Comparison of ENCODE assay signal across 8 cellular contexts in the genomic region with DNA sequence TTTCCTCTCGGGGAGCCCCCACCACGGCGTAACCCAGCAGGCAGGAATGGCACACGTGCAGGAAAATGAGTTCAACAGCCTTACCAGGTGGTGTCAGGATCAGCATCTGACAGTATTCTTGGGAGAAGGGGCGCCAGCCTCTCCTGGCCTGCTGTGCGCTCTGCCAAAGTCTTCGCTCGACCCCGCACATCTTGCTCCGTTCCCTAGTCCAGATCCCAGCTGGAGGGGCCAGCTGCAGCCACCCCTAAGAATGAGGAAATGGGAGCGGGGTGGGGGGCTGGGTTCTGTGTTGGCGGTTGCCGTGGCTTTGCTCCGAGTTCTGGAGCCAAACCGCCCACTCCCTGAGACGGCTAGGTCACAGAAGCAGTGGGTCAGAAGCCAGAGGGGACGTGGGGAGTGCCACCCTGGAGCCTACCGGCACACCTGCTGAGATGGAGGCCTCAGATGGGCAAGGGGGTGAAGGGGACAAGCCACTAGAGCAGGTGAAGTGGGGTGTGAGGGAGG. TPM values are rescaled to one million over a fixed set of nuclear protein-coding genes. Genes with fewer than 3 reads are reported as not detected.
DNase-seq lines count a peak whose midpoint lies in the region; ATAC-seq and TF ChIP-seq lines count a peak whose summit lies in the region.

A gene (plus strand): TSS at position 328 of the 504 bp plus-strand sequence. CDS start 104 bp downstream, at position 432.

- H3K36me3 Mint-ChIP-seq in activated T-helper 2 cell treated with anti-CD3 and anti-CD28 coated beads, Interferon-gamma antibody, Interleukin-2, Interleukin-4, amounts not matched to agents 10 μg/mL and 5 μg/mL and 100 μg/mL, durations not matched to agents 14 hours and 24 hours and 36 hours (ENCODE audit: low read depth), result no peaks in the 10 kb centered on the region

- H3K4me1 ChIP-seq in iPS DF 6.9 (ENCODE audit: control insufficient read depth, insufficient read depth, low read length), result peaks cover 4% of the 10 kb centered on the region; the same call in 1 of the 2 replicates
- H3K4me1 ChIP-seq in smooth muscle cell (ENCODE audit: low read depth), result no peaks in the 10 kb centered on the region

- no peaks in the 10 kb centered on the region for H3K79me2 ChIP-seq in smooth muscle cell (ENCODE audit: low read depth)

- peak within 1 kb of the TSS; percentile 68 for H3K27ac Mint-ChIP-seq in activated T-helper 2 cell treated with anti-CD3 and anti-CD28 coated beads, Interferon-gamma antibody, Interleukin-2, Interleukin-4, amounts not matched to agents 10 μg/mL and 5 μg/mL and 100 μg/mL, durations not matched to agents 14 hours and 24 hours and 36 hours

- H3K36me3 ChIP-seq in iPS DF 6.9 (ENCODE audit: control insufficient read depth, insufficient read depth, low read length), result no peaks in the 10 kb centered on the region
- H3K36me3 ChIP-seq in smooth muscle cell (ENCODE audit: low read depth), result no peaks in the 10 kb centered on the region

- H3K9me3 Mint-ChIP-seq in activated T-helper 2 cell treated with anti-CD3 and anti-CD28 coated beads, Interferon-gamma antibody, Interleukin-2, Interleukin-4, amounts not matched to agents 10 μg/mL and 5 μg/mL and 100 μg/mL, durations not matched to agents 14 hours and 24 hours and 36 hours, result no peaks in the 10 kb centered on the region

- H3K27ac ChIP-seq in iPS DF 6.9 (ENCODE audit: low read length) (no peak within 1 kb of the TSS), smooth muscle cell (ENCODE audit: low read depth) (no peak within 1 kb of the TSS)

- ATAC-seq in HG03135 (IDR thresholded peaks at IDR 0.05; ENCODE audit: unreplicated experiment), result no peak

- no peaks in the 10 kb centered on the region for H3F3A ChIP-seq in smooth muscle cell (ENCODE audit: low read depth)

- no CpG with 5 or more reads among the region's 18 CpGs for WGBS in iPS DF 6.9 (ENCODE audit: insufficient coverage, insufficient read length)
- 66% methylated on average over 18 of the region's 18 CpGs for WGBS in smooth muscle cell (ENCODE audit: low lambda C conversion rate)

- H3K4me1 Mint-ChIP-seq in activated T-helper 2 cell treated with anti-CD3 and anti-CD28 coated beads, Interferon-gamma antibody, Interleukin-2, Interleukin-4, amounts not matched to agents 10 μg/mL and 5 μg/mL and 100 μg/mL, durations not matched to agents 14 hours and 24 hours and 36 hours (ENCODE audit: low read depth), result peaks cover 5% of the 10 kb centered on the region

- peak within 1 kb of the TSS; percentile 79 for H3K4me3 Mint-ChIP-seq in activated T-helper 2 cell treated with anti-CD3 and anti-CD28 coated beads, Interferon-gamma antibody, Interleukin-2, Interleukin-4, amounts not matched to agents 10 μg/mL and 5 μg/mL and 100 μg/mL, durations not matched to agents 14 hours and 24 hours and 36 hours (ENCODE audit: low read depth)

- intact Hi-C loops in activated T-helper 2 cell treated with anti-CD3 and anti-CD28 coated beads, Interferon-gamma antibody, Interleukin-2, Interleukin-4, amounts not matched to agents 10 μg/mL and 5 μg/mL and 100 μg/mL, durations not matched to agents 14 hours and 24 hours and 36 hours (cut with micrococcal nuclease), result no loop called here

- H4K20me1 ChIP-seq in smooth muscle cell (ENCODE audit: low read depth), result no peaks in the 10 kb centered on the region

- H3K4me2 ChIP-seq in smooth muscle cell, result peak within 1 kb of the TSS; percentile 84

- H3K9ac ChIP-seq in smooth muscle cell (ENCODE audit: low read depth), result peak within 1 kb of the TSS; percentile 30

- peak within 1 kb of the TSS; percentile 90 for H2AFZ ChIP-seq in smooth muscle cell (ENCODE audit: low read depth)

- peak within 1 kb of the TSS; percentile 40 for H3K4me3 ChIP-seq in HFF-Myc (replicated peaks; ENCODE audit: low read depth, low read length)
- H3K4me3 ChIP-seq in iPS DF 6.9 (ENCODE audit: low read length), result peak within 1 kb of the TSS; percentile 57; the same call in 1 of the 2 replicates
- H3K4me3 ChIP-seq in smooth muscle cell, result peak within 1 kb of the TSS; percentile 56

- TF ChIP-seq CTCF in HFF-Myc (IDR thresholded peaks at IDR 0.05; ENCODE audit: low read depth, low read length, missing control alignments) (no peak), smooth muscle cell (IDR thresholded peaks at IDR 0.05; ENCODE audit: borderline replicate concordance, insufficient read depth, poor library complexity, severe bottlenecking) (no peak)

- no peaks in the 10 kb centered on the region for H3K9me3 ChIP-seq in iPS DF 6.9 (ENCODE audit: control insufficient read depth, insufficient read depth, low read length)
- no peaks in the 10 kb centered on the region for H3K9me3 ChIP-seq in smooth muscle cell (replicated peaks; ENCODE audit: low read depth)

- no peak for DNase-seq in HFF-Myc (ENCODE audit: extremely low read depth, low read depth)
- no peak for DNase-seq in activated T-helper 2 cell treated with anti-CD3 and anti-CD28 coated beads, Interferon-gamma antibody, Interleukin-2, Interleukin-4, amounts not matched to agents 10 μg/mL and 5 μg/mL and 100 μg/mL, durations not matched to agents 14 hours and 24 hours and 36 hours (ENCODE audit: low spot score)
- DNase-seq in iPS DF 6.9 (ENCODE audit: low read depth, low spot score), result no peak
- DNase-seq in smooth muscle cell (lab: John Stamatoyannopoulos, UW; ENCODE audit: unreplicated experiment), result no peak
- DNase-seq in SIG-M5 treated with dmso at 0.1 percent for 504 hours (lab: John Stamatoyannopoulos, UW; ENCODE audit: unreplicated experiment), result no peak
- DNase-seq in kidney tubule cell (ENCODE audit: low spot score), result no peak
- DNase-seq in UCSD-AML1 (lab: John Stamatoyannopoulos, UW; ENCODE audit: unreplicated experiment), result no peak

- no peaks in the 10 kb centered on the region for H3K27me3 Mint-ChIP-seq in activated T-helper 2 cell treated with anti-CD3 and anti-CD28 coated beads, Interferon-gamma antibody, Interleukin-2, Interleukin-4, amounts not matched to agents 10 μg/mL and 5 μg/mL and 100 μg/mL, durations not matched to agents 14 hours and 24 hours and 36 hours (ENCODE audit: low read depth)

- H3K27me3 ChIP-seq in iPS DF 6.9 (ENCODE audit: control insufficient read depth, insufficient read depth, low read length) (no peaks in the 10 kb centered on the region; the same call in 1 of the 2 replicates), smooth muscle cell (ENCODE audit: low read depth) (no peaks in the 10 kb centered on the region)

RNA-seq across cellular contexts. Expression of the gene that starts here (rescaled TPM):
- total RNA-seq in activated T-helper 2 cell treated with anti-CD3 and anti-CD28 coated beads, Interferon-gamma antibody, Interleukin-2, Interleukin-4, amounts not matched to agents 10 μg/mL and 5 μg/mL and 100 μg/mL, durations not matched to agents 14 hours and 24 hours and 36 hours, result 0.43 and 0.55 TPM in 2 replicates
- total RNA-seq in smooth muscle cell, result not detected in 2 replicates
- 0.76 TPM in 1 of 2 replicates, not detected in the other for polyA plus RNA-seq in smooth muscle cell
